In the genomic region with DNA sequence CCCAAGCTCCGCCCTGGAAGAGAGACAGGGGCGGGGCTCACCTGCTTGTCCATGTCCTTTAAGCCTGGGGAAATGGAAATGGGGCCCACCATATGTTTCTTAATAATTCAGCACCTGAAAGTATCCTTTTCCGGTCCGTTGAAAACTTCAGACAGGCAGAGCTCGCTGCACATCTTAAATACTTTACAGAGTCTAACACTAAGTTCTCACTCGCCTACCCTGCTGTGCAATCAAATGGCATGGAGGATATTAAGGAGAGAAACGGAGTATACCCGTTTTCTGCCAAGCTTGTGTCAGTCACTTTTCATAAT, we compare ENCODE assay signal across 8 cellular contexts. TPM values are rescaled to one million over a fixed set of nuclear protein-coding genes. Genes with fewer than 3 reads are reported as not detected.
DNase-seq lines count a peak whose midpoint lies in the region; ATAC-seq and TF ChIP-seq lines count a peak whose summit lies in the region.

No MANE protein-coding gene starts in this region.

- POLR2A ChIA-PET in PC-9 (lab: Charles Lee; ENCODE audit: unreplicated experiment) = interaction anchor here (0.6 to 1.0 kb wide), 3 partner anchors 37 to 346 kb away, joined by 3 to 21 read pairs (median 8); no protein-coding TSS in a partner anchor
- POLR2A ChIA-PET in GM10248 (lab: Yijun Ruan, JAX) = interaction anchor here (0.7 kb wide), 1 partner anchor 690 kb away, joined by 3 read pairs; no protein-coding TSS in a partner anchor

- no peak overlapping the region for H3K27ac ChIP-seq in PC-9

- no peaks in the 10 kb centered on the region for H3K9me3 Mint-ChIP-seq in progenitor cell of endocrine pancreas (ENCODE audit: low read depth)

- peak overlapping the region; percentile 94 for H3K4me3 Mint-ChIP-seq in progenitor cell of endocrine pancreas (ENCODE audit: low read depth)

- BruUV-seq in PC-9 (replicated peaks; lab: Mats Ljungman, UMichigan) = no TSS peak

- in situ Hi-C loops in G401 (cut with HindIII; ENCODE audit: low sequenced_read_pairs) = no loop called here

- intact Hi-C loops in PC-9 (cut with micrococcal nuclease; ENCODE audit: unreplicated experiment) = loop anchor here (1.0 to 5.0 kb wide), 2 partner anchors 38 to 309 kb away; partner anchors contain the start of genes BTF3L4, ORC1, PRPF38A and TXNDC12

- H3K27me3 ChIP-seq in PC-9 (ENCODE audit: insufficient read depth, low read depth) = no peaks in the 10 kb centered on the region

- H3K4me1 ChIP-seq in PC-9 (replicated peaks; ENCODE audit: insufficient read depth) = peaks cover 15% of the 10 kb centered on the region

- peak overlapping the region; percentile 65 for H3K4me2 ChIP-seq in PC-9

- no peaks in the 10 kb centered on the region for H3K36me3 ChIP-seq in PC-9 (ENCODE audit: low read depth)

- CTCF ChIA-PET in PC-9 (lab: Charles Lee) (no interaction called here), GM10248 (lab: Yijun Ruan, JAX) (interaction anchor here (1.3 kb wide), 1 partner anchor 35 kb away, joined by 3 read pairs; no protein-coding TSS in a partner anchor)

- H4K20me1 ChIP-seq in PC-9 (ENCODE audit: insufficient read depth) = no peaks in the 10 kb centered on the region

- no peaks in the 10 kb centered on the region for H3K9me2 ChIP-seq in PC-9 (ENCODE audit: insufficient read depth)

- peaks cover 17% of the 10 kb centered on the region for H3K4me1 Mint-ChIP-seq in progenitor cell of endocrine pancreas (ENCODE audit: low read depth)

- peak overlapping the region; percentile 65 for H3K27ac Mint-ChIP-seq in progenitor cell of endocrine pancreas

- H3F3A ChIP-seq in PC-9 (ENCODE audit: insufficient read depth, low read depth) = peaks cover 20% of the 10 kb centered on the region; the same call in 1 of the 2 replicates

- peaks cover 20% of the 10 kb centered on the region for H3K79me2 ChIP-seq in PC-9 (ENCODE audit: low read depth)

- no peak for DNase-seq in PC-9
- no peak for DNase-seq in epithelial cell of proximal tubule (ENCODE audit: low read depth)
- no peak for DNase-seq in progenitor cell of endocrine pancreas (ENCODE audit: low spot score, unreplicated experiment)
- no peak for DNase-seq in C1 segment of cervical spinal cord (lab: John Stamatoyannopoulos, UW)
- DNase-seq in G401 (ENCODE audit: low spot score) = no peak
- DNase-seq in GM10248 (ENCODE audit: extremely low spot score) = no peak

- H3K27me3 Mint-ChIP-seq in progenitor cell of endocrine pancreas = no peaks in the 10 kb centered on the region

- TF ChIP-seq CTCF in PC-9 (conservative IDR thresholded peaks at IDR 0.05) (no peak), epithelial cell of proximal tubule (conservative IDR thresholded peaks at IDR 0.05; ENCODE audit: low read depth, low read length) (no peak), progenitor cell of endocrine pancreas (IDR thresholded peaks at IDR 0.05; ENCODE audit: unreplicated experiment) (no peak), GM10248 (IDR thresholded peaks at IDR 0.05; ENCODE audit: control extremely low read depth, extremely low read depth, low read depth, missing control alignments) (no peak)

- ATAC-seq in HG03280 (IDR thresholded peaks at IDR 0.05; ENCODE audit: unreplicated experiment) = no peak

- peaks cover 5% of the 10 kb centered on the region for H3K36me3 Mint-ChIP-seq in progenitor cell of endocrine pancreas (ENCODE audit: insufficient read depth)

- H3K9me3 ChIP-seq in PC-9 (ENCODE audit: insufficient read depth, low read depth) = no peaks in the 10 kb centered on the region

- H2AFZ ChIP-seq in PC-9 = peak overlapping the region; percentile 66

- H3K4me3 ChIP-seq in GM08714 (ENCODE audit: low read length) (peak overlapping the region; percentile 52; the same call in 1 of the 2 replicates), PC-9 (peak overlapping the region; percentile 53; the same call in 1 of the 2 replicates), epithelial cell of proximal tubule (ENCODE audit: low read depth, low read length) (peak overlapping the region; percentile 71)

RNA-seq across cellular contexts. Expression of gene CC2D1B, which starts 0.5 kb away (rescaled TPM):
- 33.4 and 38.8 TPM in 2 replicates for total RNA-seq in PC-9 (2021)
- 32.5 and 33.9 TPM in 2 replicates for total RNA-seq in epithelial cell of proximal tubule
- total RNA-seq in progenitor cell of endocrine pancreas = 42.7 and 51.6 TPM in 2 replicates
- total RNA-seq in G401 (2014; rRNA removed; shearing (Covaris generic)) = 25.9 and 37.3 TPM in 2 replicates

RNA-seq across cellular contexts. Expression of gene ORC1, which starts 37.8 kb away (rescaled TPM):
- 17.6 and 21.2 TPM in 2 replicates for total RNA-seq in PC-9 (2021)
- 13.0 and 30.1 TPM in 2 replicates for total RNA-seq in epithelial cell of proximal tubule
- 10.5 and 11.0 TPM in 2 replicates for total RNA-seq in progenitor cell of endocrine pancreas
- total RNA-seq in G401 (2014; rRNA removed; shearing (Covaris generic)) = 23.9 and 37.5 TPM in 2 replicates

RNA-seq across cellular contexts. Expression of gene PRPF38A, which starts 37.9 kb away (rescaled TPM):
- total RNA-seq in PC-9 (2021) = 57.2 and 59.2 TPM in 2 replicates
- total RNA-seq in epithelial cell of proximal tubule = 14.0 and 16.3 TPM in 2 replicates
- total RNA-seq in progenitor cell of endocrine pancreas = 62.7 and 62.9 TPM in 2 replicates
- total RNA-seq in G401 (2014; rRNA removed; shearing (Covaris generic)) = 22.8 and 34.3 TPM in 2 replicates
